In genomic region chr12:76275511-76276093, GRCh38 we compare ENCODE assay signal across 2 cellular contexts.
TF ChIP-seq lines count a peak whose summit lies in the region.

No MANE protein-coding gene starts in this region.

TF ChIP-seq in SK-N-SH, 30 proteins besides CTCF, POLR2A, EP300 and RAD21 (continued from another document):
- no peak for TF ChIP-seq REST (IDR thresholded peaks at IDR 0.05; ENCODE audit: low read depth, low read length)
- no peak for TF ChIP-seq TAF1 (IDR thresholded peaks at IDR 0.05; ENCODE audit: borderline replicate concordance, low read depth, low read length)
- no peak for TF ChIP-seq MXI1 (IDR thresholded peaks at IDR 0.05; ENCODE audit: low read depth, low read length)
- no peak for TF ChIP-seq USF2 (IDR thresholded peaks at IDR 0.05; ENCODE audit: borderline replicate concordance, low read depth, low read length)
- TF ChIP-seq EZH2phosphoT487 (IDR thresholded peaks at IDR 0.05; ENCODE audit: borderline replicate concordance, low read depth) = no peak
- no peak for TF ChIP-seq FOSL2 (IDR thresholded peaks at IDR 0.05; ENCODE audit: borderline replicate concordance, low read depth)
- TF ChIP-seq MEF2A (IDR thresholded peaks at IDR 0.05; ENCODE audit: borderline replicate concordance, low read depth) = no peak

TF ChIP-seq in SK-N-SH treated with all-trans-retinoic acid at 6 μM for 48 hours, 23 proteins besides CTCF, POLR2A, EP300 and RAD21 (continued from another document):
- no peak for TF ChIP-seq POU6F1 (CRISPR knock-in tag; IDR thresholded peaks at IDR 0.05; ENCODE audit: borderline replicate concordance, low read depth)
- TF ChIP-seq CREB5 (CRISPR knock-in tag; IDR thresholded peaks at IDR 0.05; ENCODE audit: low read depth) = no peak
- no peak for TF ChIP-seq SNAI2 (CRISPR knock-in tag; IDR thresholded peaks at IDR 0.05)
- TF ChIP-seq ISL1 (CRISPR knock-in tag; IDR thresholded peaks at IDR 0.05) = no peak
- no peak for TF ChIP-seq PPARA (CRISPR knock-in tag; IDR thresholded peaks at IDR 0.05; ENCODE audit: borderline replicate concordance)
- TF ChIP-seq OSR1 (CRISPR knock-in tag; IDR thresholded peaks at IDR 0.05) = no peak
- no peak for TF ChIP-seq TOX (CRISPR knock-in tag; IDR thresholded peaks at IDR 0.05; ENCODE audit: borderline replicate concordance)
- TF ChIP-seq ARNTL (CRISPR knock-in tag; IDR thresholded peaks at IDR 0.05; ENCODE audit: borderline replicate concordance, low read depth) = no peak
- no peak for TF ChIP-seq ESRRG (CRISPR knock-in tag; IDR thresholded peaks at IDR 0.05)
- no peak for TF ChIP-seq TCF4 (CRISPR knock-in tag; IDR thresholded peaks at IDR 0.05; ENCODE audit: borderline replicate concordance)
TF ChIP-seq in SK-N-SH treated with all-trans-retinoic acid at 6 μM for 48 hours: peak in this region for 0.
